ENCODE assay signal across 2 cellular contexts in the genomic region with DNA sequence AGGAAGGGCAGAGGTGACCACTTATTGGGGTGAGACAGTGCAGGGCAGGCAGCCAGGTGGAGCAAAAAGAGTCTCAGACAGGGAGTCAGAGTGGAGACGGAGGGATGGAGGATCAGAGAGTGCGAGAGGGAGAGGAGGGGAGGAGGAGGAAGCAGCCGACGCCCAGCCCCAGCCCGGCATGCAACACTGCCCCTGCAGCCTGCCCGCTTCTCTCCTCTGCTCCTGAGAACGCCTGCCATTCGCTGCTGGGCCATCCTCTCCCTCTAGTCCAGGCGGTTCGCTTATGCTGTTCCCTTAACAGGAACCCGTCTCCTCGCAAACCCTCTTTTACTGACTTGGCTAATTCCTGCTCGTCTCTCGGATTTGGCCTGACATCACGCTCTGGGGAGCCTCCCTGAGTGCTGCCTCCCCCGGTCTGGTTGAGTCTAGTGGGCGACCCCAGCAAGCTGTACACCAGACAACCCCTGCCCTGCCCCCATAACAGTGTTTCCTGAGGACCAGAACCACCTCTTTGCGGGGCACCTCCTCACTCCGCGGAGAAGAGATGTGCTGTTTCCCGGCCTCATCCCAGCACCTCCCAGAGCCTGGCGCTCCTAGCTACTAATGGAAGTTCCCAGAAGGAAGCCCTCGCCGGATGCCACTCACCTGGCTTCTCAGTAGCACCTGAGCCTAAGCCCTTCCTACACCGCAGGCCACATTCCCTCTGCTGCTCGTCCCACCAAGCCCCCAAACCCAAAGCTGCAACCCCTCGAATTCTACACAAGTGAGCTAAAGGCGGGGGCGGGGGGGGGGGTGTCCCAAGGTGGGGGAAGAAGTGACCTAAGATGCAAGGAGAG.
TF ChIP-seq lines count a peak whose summit lies in the region.

No MANE protein-coding gene starts in this region.

TF ChIP-seq in HepG2, 621 proteins besides CTCF, POLR2A, EP300 and RAD21 (continues in another document):
- TF ChIP-seq, protein P1, sequence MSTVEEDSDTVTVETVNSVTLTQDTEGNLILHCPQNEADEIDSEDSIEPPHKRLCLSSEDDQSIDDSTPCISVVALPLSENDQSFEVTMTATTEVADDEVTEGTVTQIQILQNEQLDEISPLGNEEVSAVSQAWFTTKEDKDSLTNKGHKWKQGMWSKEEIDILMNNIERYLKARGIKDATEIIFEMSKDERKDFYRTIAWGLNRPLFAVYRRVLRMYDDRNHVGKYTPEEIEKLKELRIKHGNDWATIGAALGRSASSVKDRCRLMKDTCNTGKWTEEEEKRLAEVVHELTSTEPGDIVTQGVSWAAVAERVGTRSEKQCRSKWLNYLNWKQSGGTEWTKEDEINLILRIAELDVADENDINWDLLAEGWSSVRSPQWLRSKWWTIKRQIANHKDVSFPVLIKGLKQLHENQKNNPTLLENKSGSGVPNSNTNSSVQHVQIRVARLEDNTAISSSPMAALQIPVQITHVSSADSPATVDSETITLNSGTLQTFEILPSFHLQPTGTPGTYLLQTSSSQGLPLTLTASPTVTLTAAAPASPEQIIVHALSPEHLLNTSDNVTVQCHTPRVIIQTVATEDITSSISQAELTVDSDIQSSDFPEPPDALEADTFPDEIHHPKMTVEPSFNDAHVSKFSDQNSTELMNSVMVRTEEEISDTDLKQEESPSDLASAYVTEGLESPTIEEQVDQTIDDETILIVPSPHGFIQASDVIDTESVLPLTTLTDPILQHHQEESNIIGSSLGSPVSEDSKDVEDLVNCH (CRISPR knock-in tag; IDR thresholded peaks at IDR 0.05), result no peak
- TF ChIP-seq ZSCAN30 (CRISPR knock-in tag; IDR thresholded peaks at IDR 0.05), result no peak
- TF ChIP-seq, protein P2, sequence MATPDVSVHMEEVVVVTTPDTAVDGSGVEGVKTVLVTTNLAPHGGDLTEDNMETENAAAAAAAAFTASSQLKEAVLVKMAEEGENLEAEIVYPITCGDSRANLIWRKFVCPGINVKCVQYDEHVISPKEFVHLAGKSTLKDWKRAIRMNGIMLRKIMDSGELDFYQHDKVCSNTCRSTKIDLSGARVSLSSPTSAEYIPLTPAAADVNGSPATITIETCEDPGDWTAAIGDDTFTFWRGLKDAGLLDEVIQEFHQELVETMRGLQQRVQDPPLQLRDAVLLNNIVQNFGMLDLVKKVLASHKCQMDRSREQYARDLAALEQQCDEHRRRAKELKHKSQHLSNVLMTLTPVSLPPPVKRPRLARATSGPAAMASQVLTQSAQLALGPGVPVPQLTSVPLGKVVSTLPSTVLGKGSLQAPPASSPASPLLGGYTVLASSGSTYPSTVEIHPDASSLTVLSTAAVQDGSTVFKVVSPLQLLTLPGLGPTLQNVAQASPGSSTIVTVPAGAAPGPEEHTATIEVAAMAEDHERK (CRISPR knock-in tag; IDR thresholded peaks at IDR 0.05; ENCODE audit: low read depth), result no peak
- no peak for TF ChIP-seq U2AF1 (optimal IDR thresholded peaks at IDR 0.05; ENCODE audit: low read depth, low read length)
- TF ChIP-seq, protein P3, sequence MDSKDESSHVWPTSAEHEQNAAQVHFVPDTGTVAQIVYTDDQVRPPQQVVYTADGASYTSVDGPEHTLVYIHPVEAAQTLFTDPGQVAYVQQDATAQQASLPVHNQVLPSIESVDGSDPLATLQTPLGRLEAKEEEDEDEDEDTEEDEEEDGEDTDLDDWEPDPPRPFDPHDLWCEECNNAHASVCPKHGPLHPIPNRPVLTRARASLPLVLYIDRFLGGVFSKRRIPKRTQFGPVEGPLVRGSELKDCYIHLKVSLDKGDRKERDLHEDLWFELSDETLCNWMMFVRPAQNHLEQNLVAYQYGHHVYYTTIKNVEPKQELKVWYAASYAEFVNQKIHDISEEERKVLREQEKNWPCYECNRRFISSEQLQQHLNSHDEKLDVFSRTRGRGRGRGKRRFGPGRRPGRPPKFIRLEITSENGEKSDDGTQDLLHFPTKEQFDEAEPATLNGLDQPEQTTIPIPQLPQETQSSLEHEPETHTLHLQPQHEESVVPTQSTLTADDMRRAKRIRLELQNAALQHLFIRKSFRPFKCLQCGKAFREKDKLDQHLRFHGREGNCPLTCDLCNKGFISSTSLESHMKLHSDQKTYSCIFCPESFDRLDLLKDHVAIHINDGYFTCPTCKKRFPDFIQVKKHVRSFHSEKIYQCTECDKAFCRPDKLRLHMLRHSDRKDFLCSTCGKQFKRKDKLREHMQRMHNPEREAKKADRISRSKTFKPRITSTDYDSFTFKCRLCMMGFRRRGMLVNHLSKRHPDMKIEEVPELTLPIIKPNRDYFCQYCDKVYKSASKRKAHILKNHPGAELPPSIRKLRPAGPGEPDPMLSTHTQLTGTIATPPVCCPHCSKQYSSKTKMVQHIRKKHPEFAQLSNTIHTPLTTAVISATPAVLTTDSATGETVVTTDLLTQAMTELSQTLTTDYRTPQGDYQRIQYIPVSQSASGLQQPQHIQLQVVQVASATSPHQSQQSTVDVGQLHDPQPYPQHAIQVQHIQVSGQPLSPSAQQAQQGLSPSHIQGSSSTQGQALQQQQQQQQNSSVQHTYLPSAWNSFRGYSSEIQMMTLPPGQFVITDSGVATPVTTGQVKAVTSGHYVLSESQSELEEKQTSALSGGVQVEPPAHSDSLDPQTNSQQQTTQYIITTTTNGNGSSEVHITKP (CRISPR knock-in tag; IDR thresholded peaks at IDR 0.05; ENCODE audit: low read depth), result no peak
- TF ChIP-seq, protein P4, sequence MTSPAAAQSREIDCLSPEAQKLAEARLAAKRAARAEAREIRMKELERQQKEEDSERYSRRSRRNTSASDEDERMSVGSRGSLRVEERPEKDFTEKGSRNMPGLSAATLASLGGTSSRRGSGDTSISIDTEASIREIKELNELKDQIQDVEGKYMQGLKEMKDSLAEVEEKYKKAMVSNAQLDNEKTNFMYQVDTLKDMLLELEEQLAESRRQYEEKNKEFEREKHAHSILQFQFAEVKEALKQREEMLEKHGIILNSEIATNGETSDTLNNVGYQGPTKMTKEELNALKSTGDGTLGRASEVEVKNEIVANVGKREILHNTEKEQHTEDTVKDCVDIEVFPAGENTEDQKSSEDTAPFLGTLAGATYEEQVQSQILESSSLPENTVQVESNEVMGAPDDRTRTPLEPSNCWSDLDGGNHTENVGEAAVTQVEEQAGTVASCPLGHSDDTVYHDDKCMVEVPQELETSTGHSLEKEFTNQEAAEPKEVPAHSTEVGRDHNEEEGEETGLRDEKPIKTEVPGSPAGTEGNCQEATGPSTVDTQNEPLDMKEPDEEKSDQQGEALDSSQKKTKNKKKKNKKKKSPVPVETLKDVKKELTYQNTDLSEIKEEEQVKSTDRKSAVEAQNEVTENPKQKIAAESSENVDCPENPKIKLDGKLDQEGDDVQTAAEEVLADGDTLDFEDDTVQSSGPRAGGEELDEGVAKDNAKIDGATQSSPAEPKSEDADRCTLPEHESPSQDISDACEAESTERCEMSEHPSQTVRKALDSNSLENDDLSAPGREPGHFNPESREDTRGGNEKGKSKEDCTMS (CRISPR knock-in tag; conservative IDR thresholded peaks at IDR 0.05), result no peak
- no peak for TF ChIP-seq RFX1 (IDR thresholded peaks at IDR 0.05)
- no peak for TF ChIP-seq ZNF614 (CRISPR knock-in tag; IDR thresholded peaks at IDR 0.05; ENCODE audit: borderline replicate concordance)
- TF ChIP-seq SIX1 (CRISPR knock-in tag; IDR thresholded peaks at IDR 0.05; ENCODE audit: borderline replicate concordance), result no peak

TF ChIP-seq in WTC11, 78 proteins besides CTCF, POLR2A, EP300 and RAD21 (continued from another document):
- TF ChIP-seq, protein P5, sequence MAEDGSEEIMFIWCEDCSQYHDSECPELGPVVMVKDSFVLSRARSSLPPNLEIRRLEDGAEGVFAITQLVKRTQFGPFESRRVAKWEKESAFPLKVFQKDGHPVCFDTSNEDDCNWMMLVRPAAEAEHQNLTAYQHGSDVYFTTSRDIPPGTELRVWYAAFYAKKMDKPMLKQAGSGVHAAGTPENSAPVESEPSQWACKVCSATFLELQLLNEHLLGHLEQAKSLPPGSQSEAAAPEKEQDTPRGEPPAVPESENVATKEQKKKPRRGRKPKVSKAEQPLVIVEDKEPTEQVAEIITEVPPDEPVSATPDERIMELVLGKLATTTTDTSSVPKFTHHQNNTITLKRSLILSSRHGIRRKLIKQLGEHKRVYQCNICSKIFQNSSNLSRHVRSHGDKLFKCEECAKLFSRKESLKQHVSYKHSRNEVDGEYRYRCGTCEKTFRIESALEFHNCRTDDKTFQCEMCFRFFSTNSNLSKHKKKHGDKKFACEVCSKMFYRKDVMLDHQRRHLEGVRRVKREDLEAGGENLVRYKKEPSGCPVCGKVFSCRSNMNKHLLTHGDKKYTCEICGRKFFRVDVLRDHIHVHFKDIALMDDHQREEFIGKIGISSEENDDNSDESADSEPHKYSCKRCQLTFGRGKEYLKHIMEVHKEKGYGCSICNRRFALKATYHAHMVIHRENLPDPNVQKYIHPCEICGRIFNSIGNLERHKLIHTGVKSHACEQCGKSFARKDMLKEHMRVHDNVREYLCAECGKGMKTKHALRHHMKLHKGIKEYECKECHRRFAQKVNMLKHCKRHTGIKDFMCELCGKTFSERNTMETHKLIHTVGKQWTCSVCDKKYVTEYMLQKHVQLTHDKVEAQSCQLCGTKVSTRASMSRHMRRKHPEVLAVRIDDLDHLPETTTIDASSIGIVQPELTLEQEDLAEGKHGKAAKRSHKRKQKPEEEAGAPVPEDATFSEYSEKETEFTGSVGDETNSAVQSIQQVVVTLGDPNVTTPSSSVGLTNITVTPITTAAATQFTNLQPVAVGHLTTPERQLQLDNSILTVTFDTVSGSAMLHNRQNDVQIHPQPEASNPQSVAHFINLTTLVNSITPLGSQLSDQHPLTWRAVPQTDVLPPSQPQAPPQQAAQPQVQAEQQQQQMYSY (CRISPR knock-in tag; IDR thresholded peaks at IDR 0.05), result no peak
- TF ChIP-seq, protein P6, sequence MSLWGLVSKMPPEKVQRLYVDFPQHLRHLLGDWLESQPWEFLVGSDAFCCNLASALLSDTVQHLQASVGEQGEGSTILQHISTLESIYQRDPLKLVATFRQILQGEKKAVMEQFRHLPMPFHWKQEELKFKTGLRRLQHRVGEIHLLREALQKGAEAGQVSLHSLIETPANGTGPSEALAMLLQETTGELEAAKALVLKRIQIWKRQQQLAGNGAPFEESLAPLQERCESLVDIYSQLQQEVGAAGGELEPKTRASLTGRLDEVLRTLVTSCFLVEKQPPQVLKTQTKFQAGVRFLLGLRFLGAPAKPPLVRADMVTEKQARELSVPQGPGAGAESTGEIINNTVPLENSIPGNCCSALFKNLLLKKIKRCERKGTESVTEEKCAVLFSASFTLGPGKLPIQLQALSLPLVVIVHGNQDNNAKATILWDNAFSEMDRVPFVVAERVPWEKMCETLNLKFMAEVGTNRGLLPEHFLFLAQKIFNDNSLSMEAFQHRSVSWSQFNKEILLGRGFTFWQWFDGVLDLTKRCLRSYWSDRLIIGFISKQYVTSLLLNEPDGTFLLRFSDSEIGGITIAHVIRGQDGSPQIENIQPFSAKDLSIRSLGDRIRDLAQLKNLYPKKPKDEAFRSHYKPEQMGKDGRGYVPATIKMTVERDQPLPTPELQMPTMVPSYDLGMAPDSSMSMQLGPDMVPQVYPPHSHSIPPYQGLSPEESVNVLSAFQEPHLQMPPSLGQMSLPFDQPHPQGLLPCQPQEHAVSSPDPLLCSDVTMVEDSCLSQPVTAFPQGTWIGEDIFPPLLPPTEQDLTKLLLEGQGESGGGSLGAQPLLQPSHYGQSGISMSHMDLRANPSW (CRISPR knock-in tag; conservative IDR thresholded peaks at IDR 0.05; ENCODE audit: low read depth), result no peak
